In the genomic region with DNA sequence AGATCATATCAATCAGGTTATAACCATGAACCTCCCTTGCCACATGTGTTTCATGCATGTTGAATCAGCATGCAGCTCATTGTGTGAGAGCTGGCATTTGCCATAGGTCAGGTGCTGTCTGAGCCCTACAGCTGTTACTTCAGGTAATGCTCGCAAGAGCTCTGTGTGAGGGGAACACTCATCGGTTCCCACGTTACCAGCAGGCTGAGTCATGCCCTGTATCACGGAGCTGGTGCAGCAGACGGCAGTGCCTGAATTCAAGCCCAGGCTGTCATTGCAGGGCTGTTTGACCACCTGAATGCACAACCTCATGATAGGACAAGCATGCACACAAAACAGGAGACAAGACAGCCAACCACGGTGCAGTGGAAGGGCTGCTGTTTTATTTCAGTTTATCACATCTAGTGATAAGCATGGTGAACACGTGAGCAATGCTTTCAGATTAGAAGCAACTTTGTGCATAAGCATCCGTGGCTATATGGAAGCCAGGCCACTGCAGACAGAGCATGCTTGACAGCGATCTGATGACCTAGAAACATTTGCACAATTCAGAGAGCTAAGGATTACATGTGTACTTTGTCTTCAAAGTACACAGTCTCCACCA, we compare ENCODE assay signal across 21 cellular contexts. TPM values are rescaled to one million over a fixed set of nuclear protein-coding genes. Genes with fewer than 3 reads are reported as not detected.
DNase-seq lines count a peak whose midpoint lies in the region; ATAC-seq, FAIRE-seq and TF ChIP-seq lines count a peak whose summit lies in the region.
"Had no signal": no experiment of that assay in that cellular context is flagged by ENCODE, and none has a peak within 500 bp of the region (broad histone marks: within the 10 kb centered on the region; RNA-seq: fewer than 3 reads in every experiment).

No MANE protein-coding gene starts in this region.

- BruUV-seq in MCF 10A (replicated peaks; lab: Mats Ljungman, UMichigan) = no TSS peak

- no peaks in the 10 kb centered on the region for H3K4me1 Mint-ChIP-seq in MCF 10A (ENCODE audit: insufficient read depth, unreplicated experiment)
- peaks cover 5% of the 10 kb centered on the region for H3K4me1 Mint-ChIP-seq in stimulated activated effector memory CD8-positive, alpha-beta T cell treated with anti-CD3 and anti-CD28 coated beads, Interleukin-12 subunit alpha, Interleukin-12 subunit beta, amount 100 ng/mL, for 72 hours

- H3K4me3 ChIP-seq in breast epithelium = no peak overlapping the region
- no peak overlapping the region for H3K4me3 ChIP-seq in fibroblast of pulmonary artery (replicated peaks; ENCODE audit: low read depth, low read length)
- H3K4me3 ChIP-seq in pancreas = no peak overlapping the region
- H3K4me3 ChIP-seq in upper lobe of right lung = no peak overlapping the region
- H3K4me3 ChIP-seq: BLaER1 treated with 17β-estradiol and CSF1 and Interleukin-3, amounts not matched to agents 10 nM and 100 nM; psoas muscle; vagina had no signal

- H3K36me3 ChIP-seq in breast epithelium (no peaks in the 10 kb centered on the region), pancreas (no peaks in the 10 kb centered on the region), upper lobe of right lung (no peaks in the 10 kb centered on the region)
- H3K36me3 ChIP-seq: BLaER1 treated with 17β-estradiol and CSF1 and Interleukin-3, amounts not matched to agents 10 nM and 100 nM; vagina had no signal

- H3K27me3 ChIP-seq in breast epithelium (peaks cover 0 to 22% of the 10 kb centered on the region in 2 donors), pancreas (peaks cover 0 to 12% (median 0%) of the 10 kb centered on the region in 4 donors), upper lobe of right lung (peaks cover 23% of the 10 kb centered on the region)
- H3K27me3 ChIP-seq: vagina had no signal

- H3K9me3 ChIP-seq in breast epithelium (no peaks in the 10 kb centered on the region), pancreas (no peaks in the 10 kb centered on the region), upper lobe of right lung (no peaks in the 10 kb centered on the region)
- H3K9me3 ChIP-seq: vagina had no signal

- no peak for FAIRE-seq in pancreas (lab: Jason Lieb, UNC)

- peaks cover 8% of the 10 kb centered on the region for H3K9me3 Mint-ChIP-seq in MCF 10A (ENCODE audit: unreplicated experiment)
- H3K9me3 Mint-ChIP-seq in stimulated activated effector memory CD8-positive, alpha-beta T cell treated with anti-CD3 and anti-CD28 coated beads, Interleukin-12 subunit alpha, Interleukin-12 subunit beta, amount 100 ng/mL, for 72 hours = no peaks in the 10 kb centered on the region
- H3K9me3 Mint-ChIP-seq: activated CD4-positive, alpha-beta T cell treated with anti-CD3 and anti-CD28 coated beads, Interleukin-2, amount 10 ng/mL, durations not matched to agents 7 days and 5 days; H9 had no signal

- intact Hi-C loops in MCF 10A (cut with micrococcal nuclease) (no loop called here), breast epithelium (cut with DNase I; ENCODE audit: low total_unique reads) (no loop called here), pancreas (cut with DNase I) (no loop called here), upper lobe of right lung (cut with DNase I) (no loop called here)

- no peak for TF ChIP-seq POLR2A in breast epithelium (IDR thresholded peaks at IDR 0.05)

- DNase-seq in MCF 10A (ENCODE audit: unreplicated experiment) (peak; percentile 26), breast epithelium (ENCODE audit: low spot score in 2 of 2) (no peak), RWPE1 (ENCODE audit: low spot score) (peak; percentile 23), fibroblast of pulmonary artery (ENCODE audit: low read depth) (peak; percentile 3), pancreas (peak in 4 of 6 donors; percentile 36 to 60 (median 46)), upper lobe of right lung (no peak), substantia nigra (lab: John Stamatoyannopoulos, UW) (no peak)
- DNase-seq in stimulated activated effector memory CD8-positive, alpha-beta T cell treated with anti-CD3 and anti-CD28 coated beads, Interleukin-12 subunit alpha, Interleukin-12 subunit beta, amount 100 ng/mL, for 72 hours (ENCODE audit: low spot score in 2 of 2) = no peak
- DNase-seq: activated CD4-positive, alpha-beta T cell treated with anti-CD3 and anti-CD28 coated beads, Interleukin-2, amount 10 ng/mL, durations not matched to agents 7 days and 5 days; amygdala; DMS 273 treated with DMSO at 0.1 percent for 48 hours; effector memory CD8-positive, alpha-beta T cell; GDM1; H9; left cardiac atrium; NCI-H1694 treated with DMSO at 0.1 percent for 48 hours; NCI-H510A; nephron progenitor cell; psoas muscle had no signal

- H3K4me1 ChIP-seq in breast epithelium (no peaks in the 10 kb centered on the region), pancreas (no peaks in the 10 kb centered on the region), upper lobe of right lung (no peaks in the 10 kb centered on the region)
- H3K4me1 ChIP-seq: psoas muscle, vagina had no signal

- H3K27ac ChIP-seq in breast epithelium (no peak overlapping the region), RWPE1 (no peak overlapping the region), pancreas (no peak overlapping the region), upper lobe of right lung (no peak overlapping the region), substantia nigra (ENCODE audit: low read depth, low read length, poor library complexity, severe bottlenecking) (no peak overlapping the region)
- H3K27ac ChIP-seq: BLaER1 treated with 17β-estradiol and CSF1 and Interleukin-3, amounts not matched to agents 10 nM and 100 nM; psoas muscle; vagina had no signal

- ATAC-seq in pancreas (peak; percentile 83 to 95 (median 93)), upper lobe of right lung (no peak)
- no peak for ATAC-seq in stimulated activated effector memory CD8-positive, alpha-beta T cell treated with anti-CD3 and anti-CD28 coated beads, Interleukin-12 subunit alpha, Interleukin-12 subunit beta, amount 100 ng/mL, for 72 hours
- ATAC-seq: effector memory CD8-positive, alpha-beta T cell; psoas muscle had no signal

- H3K27me3 Mint-ChIP-seq in MCF 10A (ENCODE audit: insufficient read depth, unreplicated experiment) = peaks cover 100% of the 10 kb centered on the region

- POLR2A ChIA-PET in MCF 10A (lab: Yijun Ruan, JAX) (interaction anchor here (0.6 kb wide), 1 partner anchor 1270 kb away, joined by 3 read pairs; no protein-coding TSS in a partner anchor), RWPE1 (lab: Yijun Ruan, JAX; ENCODE audit: low non-redundant PET) (no interaction called here)

- CTCF ChIA-PET in MCF 10A (lab: Yijun Ruan, JAX) (interaction anchor here (1.8 kb wide), 1 partner anchor 32 kb away, joined by 5 read pairs; no protein-coding TSS in a partner anchor), RWPE1 (lab: Yijun Ruan, JAX) (interaction anchor here (1.0 kb wide), 1 partner anchor 82 kb away, joined by 3 read pairs; no protein-coding TSS in a partner anchor)

- H3K4me3 Mint-ChIP-seq in MCF 10A (ENCODE audit: unreplicated experiment) = no peak overlapping the region
- no peak overlapping the region for H3K4me3 Mint-ChIP-seq in stimulated activated effector memory CD8-positive, alpha-beta T cell treated with anti-CD3 and anti-CD28 coated beads, Interleukin-12 subunit alpha, Interleukin-12 subunit beta, amount 100 ng/mL, for 72 hours
- H3K4me3 Mint-ChIP-seq: activated CD4-positive, alpha-beta T cell treated with anti-CD3 and anti-CD28 coated beads, Interleukin-2, amount 10 ng/mL, durations not matched to agents 7 days and 5 days; effector memory CD8-positive, alpha-beta T cell; H9; nephron progenitor cell had no signal

- no peak overlapping the region for H3K27ac Mint-ChIP-seq in MCF 10A (ENCODE audit: low read depth, unreplicated experiment)
- H3K27ac Mint-ChIP-seq in stimulated activated effector memory CD8-positive, alpha-beta T cell treated with anti-CD3 and anti-CD28 coated beads, Interleukin-12 subunit alpha, Interleukin-12 subunit beta, amount 100 ng/mL, for 72 hours = no peak overlapping the region
- H3K27ac Mint-ChIP-seq: activated CD4-positive, alpha-beta T cell treated with anti-CD3 and anti-CD28 coated beads, Interleukin-2, amount 10 ng/mL, durations not matched to agents 7 days and 5 days; effector memory CD8-positive, alpha-beta T cell; H9; nephron progenitor cell had no signal

- no peak for TF ChIP-seq CTCF in MCF 10A (IDR thresholded peaks at IDR 0.05; ENCODE audit: unreplicated experiment)
- TF ChIP-seq CTCF in breast epithelium (IDR thresholded peaks at IDR 0.05) = no peak
- TF ChIP-seq CTCF in RWPE1 (conservative IDR thresholded peaks at IDR 0.05; ENCODE audit: low read depth) = no peak
- no peak for TF ChIP-seq CTCF in fibroblast of pulmonary artery (IDR thresholded peaks at IDR 0.05; ENCODE audit: low read length, missing control alignments)
- no peak for TF ChIP-seq CTCF in pancreas (IDR thresholded peaks at IDR 0.05)
- TF ChIP-seq CTCF in upper lobe of right lung (IDR thresholded peaks at IDR 0.05) = no peak

- WGBS in pancreas, 2 donors = 15 to 17% methylated on average over 9 of the region's 9 CpGs

- no peaks in the 10 kb centered on the region for H3K36me3 Mint-ChIP-seq in MCF 10A (ENCODE audit: insufficient read depth, unreplicated experiment)
- H3K36me3 Mint-ChIP-seq in stimulated activated effector memory CD8-positive, alpha-beta T cell treated with anti-CD3 and anti-CD28 coated beads, Interleukin-12 subunit alpha, Interleukin-12 subunit beta, amount 100 ng/mL, for 72 hours = no peaks in the 10 kb centered on the region

RNA-seq across cellular contexts. Expression of gene PFKP, which starts 56.4 kb away (rescaled TPM):
- total RNA-seq in MCF 10A (2022) (164 and 186 TPM in 2 replicates), breast epithelium (10 to 100 TPM; 16.0 to 37.0 (median 32.9) TPM), pancreas (10 to 100 TPM in 3 of 6 donors, 1 to 10 TPM in 3; 6.8 to 25.0 (median 10.4) TPM), upper lobe of right lung (29.3 TPM)
- polyA plus RNA-seq in pancreas = 10 to 100 TPM; 16.6 to 32.5 TPM

Comparison
In these comparisons a context has a peak if more than half of its experiments do, and no peak if none do; other contexts are left out.
1. DNase-seq: peak in MCF 10A (single experiment), RWPE1 (single experiment), fibroblast of pulmonary artery (single experiment) and pancreas (4 of 6); none in breast epithelium (0 of 2), upper lobe of right lung (single experiment), stimulated activated effector memory CD8-positive, alpha-beta T cell treated with anti-CD3 and anti-CD28 coated beads, Interleukin-12 subunit alpha, Interleukin-12 subunit beta, amount 100 ng/mL, for 72 hours (0 of 2) and substantia nigra (0 of 49).
2. ATAC-seq: peak in pancreas (4 of 4); none in upper lobe of right lung (single experiment) and stimulated activated effector memory CD8-positive, alpha-beta T cell treated with anti-CD3 and anti-CD28 coated beads, Interleukin-12 subunit alpha, Interleukin-12 subunit beta, amount 100 ng/mL, for 72 hours (single experiment).